Comparison of ENCODE assay signal across 3 cellular contexts in genomic region chr15:90483640-90484039, GRCh38.
A peak's percentile ranks its signal among the peaks of the same experiment; 100 is the strongest.
TF ChIP-seq lines count a peak whose summit lies in the region.

No MANE protein-coding gene starts in this region.

TF ChIP-seq in IMR-90, 13 proteins besides CTCF, POLR2A, EP300 and RAD21:
- no peak for TF ChIP-seq RCOR1 (IDR thresholded peaks at IDR 0.05; ENCODE audit: insufficient replicate concordance, low read length)
- no peak for TF ChIP-seq BHLHE40 (IDR thresholded peaks at IDR 0.05; ENCODE audit: low read depth, low read length)
- TF ChIP-seq MAFK (IDR thresholded peaks at IDR 0.05; ENCODE audit: low read depth, low read length): peak; percentile 65
- no peak for TF ChIP-seq FOS (IDR thresholded peaks at IDR 0.05; ENCODE audit: low read depth, low read length)
- no peak for TF ChIP-seq ELK1 (IDR thresholded peaks at IDR 0.05; ENCODE audit: borderline replicate concordance, low read depth, low read length)

TF ChIP-seq in K562, 482 proteins besides CTCF, POLR2A, EP300 and RAD21 (continues in another document):
- no peak for TF ChIP-seq FOXP4 (CRISPR knock-in tag; IDR thresholded peaks at IDR 0.05; ENCODE audit: borderline replicate concordance)
- no peak for TF ChIP-seq ZNF280B (CRISPR knock-in tag; IDR thresholded peaks at IDR 0.05)
- TF ChIP-seq KLF1 (tag; IDR thresholded peaks at IDR 0.05): no peak
- TF ChIP-seq CGGBP1 (CRISPR knock-in tag; IDR thresholded peaks at IDR 0.05): no peak
- no peak for TF ChIP-seq DDX20 (tag; IDR thresholded peaks at IDR 0.05; ENCODE audit: low read depth)

TF ChIP-seq in endothelial cell of umbilical vein, 7 proteins besides CTCF, POLR2A, EP300 and RAD21:
- no peak for TF ChIP-seq MAX (IDR thresholded peaks at IDR 0.05; ENCODE audit: insufficient read depth, insufficient read length)
- no peak for TF ChIP-seq POLR2AphosphoS5 (IDR thresholded peaks at IDR 0.05; ENCODE audit: insufficient read depth, low read depth, low read length)
- TF ChIP-seq JUN (IDR thresholded peaks at IDR 0.05; ENCODE audit: borderline replicate concordance, insufficient read depth, insufficient read length, low read depth): no peak
- no peak for TF ChIP-seq MYC (IDR thresholded peaks at IDR 0.05; ENCODE audit: low read depth, low read length)
- no peak for TF ChIP-seq FOS (IDR thresholded peaks at IDR 0.05; ENCODE audit: borderline replicate concordance, insufficient read depth, low read length)
- TF ChIP-seq EZH2 (IDR thresholded peaks at IDR 0.05; ENCODE audit: borderline replicate concordance, low read depth, low read length, severe bottlenecking): no peak
- no peak for TF ChIP-seq GATA2 (IDR thresholded peaks at IDR 0.05; ENCODE audit: insufficient read depth, insufficient read length, low read depth, low read length)
TF ChIP-seq in endothelial cell of umbilical vein: peak in this region for 0.
